ENCODE assay signal across 26 cellular contexts in genomic region chr16:80391095-80391494, GRCh38.
"Had no signal": no experiment of that assay in that cellular context is flagged by ENCODE, and none has a peak within 500 bp of the region (broad histone marks: within the 10 kb centered on the region; RNA-seq: fewer than 3 reads in every experiment).

No MANE protein-coding gene starts in this region.

- H2AFZ ChIP-seq: neural progenitor cell had no signal

- H3K27me3 ChIP-seq: neural progenitor cell, suprapubic skin, thyroid gland had no signal

- H3K27ac ChIP-seq: esophagus muscularis mucosa, heart right ventricle, lower lobe of right lung, neural progenitor cell, psoas muscle, spleen, suprapubic skin, thyroid gland had no signal

- ATAC-seq: heart right ventricle; left ventricle myocardium superior; lower lobe of right lung; psoas muscle; stimulated activated naive CD8-positive, alpha-beta T cell treated with anti-CD3 and anti-CD28 coated beads, Interleukin-15, amount 100 ng/mL, for 72 hours had no signal

- H3K9me3 ChIP-seq: lower lobe of right lung, psoas muscle, suprapubic skin, thyroid gland had no signal

- H3K4me1 ChIP-seq: esophagus muscularis mucosa, heart right ventricle, lower lobe of right lung, psoas muscle, spleen, suprapubic skin had no signal

- DNase-seq: central memory CD4-positive, alpha-beta T cell; effector CD8-positive, alpha-beta T cell; foreskin melanocyte; glutamatergic neuron; heart right ventricle; immature natural killer cell; islet precursor cell; kidney glomerular epithelial cell; left ventricle myocardium superior; lower lobe of right lung; psoas muscle; right cardiac atrium; spleen; stimulated activated CD4-positive, alpha-beta T cell treated with anti-CD3 and anti-CD28 coated beads, Interleukin-15, amount 100 ng/mL, for 24 hours; stimulated activated CD4-positive, alpha-beta T cell treated with anti-CD3 and anti-CD28 coated beads, Interleukin-2, amount 100 ng/mL, for 48 hours; stimulated activated CD8-positive, alpha-beta memory T cell treated with anti-CD3 and anti-CD28 coated beads, Interleukin-4, amount 100 ng/mL, for 48 hours; stimulated activated naive CD4-positive, alpha-beta T cell; stimulated activated naive CD8-positive, alpha-beta T cell treated with anti-CD3 and anti-CD28 coated beads, Interleukin-15, amount 100 ng/mL, for 72 hours; thyroid gland; trophoblast cell had no signal

- FAIRE-seq: colon, endothelial cell of umbilical vein had no signal

- H3K4me3 ChIP-seq: esophagus muscularis mucosa, heart right ventricle, lower lobe of right lung, neural progenitor cell, psoas muscle, skin epidermis, spleen, suprapubic skin, thyroid gland had no signal

- H3K36me3 ChIP-seq: esophagus muscularis mucosa, heart right ventricle, lower lobe of right lung, neural progenitor cell, spleen, suprapubic skin, thyroid gland had no signal

- H3K9ac ChIP-seq: neural progenitor cell had no signal
